ENCODE assay signal across 17 cellular contexts in genomic region chr7:138303230-138304070, GRCh38.
"Had no signal": no experiment of that assay in that cellular context is flagged by ENCODE, and none has a peak within 500 bp of the region (broad histone marks: within the 10 kb centered on the region; RNA-seq: fewer than 3 reads in every experiment).

No MANE protein-coding gene starts in this region.

- H3K36me3 Mint-ChIP-seq: activated CD8-positive, alpha-beta memory T cell treated with anti-CD3 and anti-CD28 coated beads, Interleukin-2, amount 10 ng/mL, durations not matched to agents 7 days and 5 days; activated naive CD4-positive, alpha-beta T cell treated with anti-CD3 and anti-CD28 coated beads, Interleukin-2, amount 50 U/mL, for 72 hours; naive thymus-derived CD8-positive, alpha-beta T cell had no signal

- H3K27ac ChIP-seq: brain microvascular endothelial cell had no signal

- H3K27me3 ChIP-seq: brain microvascular endothelial cell had no signal

- H3K4me1 Mint-ChIP-seq: activated CD8-positive, alpha-beta memory T cell treated with anti-CD3 and anti-CD28 coated beads, Interleukin-2, amount 10 ng/mL, durations not matched to agents 7 days and 5 days; naive thymus-derived CD8-positive, alpha-beta T cell; T-helper 17 cell had no signal

- DNase-seq: activated CD4-positive, alpha-beta T cell treated with anti-CD3 and anti-CD28 coated beads, Interleukin-2, amount 50 U/mL, for 48 hours; activated CD4-positive, CD25-positive, alpha-beta regulatory T cell treated with anti-CD3 and anti-CD28 coated beads, Interleukin-2, amount 50 U/mL, for 72 hours; activated CD8-positive, alpha-beta memory T cell treated with anti-CD3 and anti-CD28 coated beads, Interleukin-2, amount 10 ng/mL, durations not matched to agents 7 days and 5 days; activated effector memory CD4-positive, alpha-beta T cell treated with Interleukin-2 at 50 U/mL for 16 hours; activated T-cell treated with anti-CD3 and anti-CD28 coated beads, Interleukin-2, amount 50 U/mL, for 24 hours; amygdala; brain microvascular endothelial cell; cerebellar nuclear complex; hippocampal formation; naive thymus-derived CD8-positive, alpha-beta T cell; occipital lobe; stimulated activated CD8-positive, alpha-beta memory T cell treated with anti-CD3 and anti-CD28 coated beads, Interleukin-4, amount 100 ng/mL, for 48 hours; stimulated activated naive CD8-positive, alpha-beta T cell treated with anti-CD3 and anti-CD28 coated beads, Interleukin-15, Interleukin-2, amounts not matched to agents 100 U/mL and 50 U/mL, for 24 hours; T-helper 17 cell had no signal

- H3K4me3 ChIP-seq: lung had no signal

- H3K36me3 ChIP-seq: brain microvascular endothelial cell had no signal

- H3K27ac Mint-ChIP-seq: activated CD8-positive, alpha-beta memory T cell treated with anti-CD3 and anti-CD28 coated beads, Interleukin-2, amount 10 ng/mL, durations not matched to agents 7 days and 5 days; activated naive CD4-positive, alpha-beta T cell treated with anti-CD3 and anti-CD28 coated beads, Interleukin-2, amount 50 U/mL, for 72 hours; activated T-cell treated with anti-CD3 and anti-CD28 coated beads, Interleukin-2, amount 50 U/mL, for 24 hours; naive thymus-derived CD8-positive, alpha-beta T cell; T-helper 17 cell had no signal

- H3K27me3 Mint-ChIP-seq: activated CD8-positive, alpha-beta memory T cell treated with anti-CD3 and anti-CD28 coated beads, Interleukin-2, amount 10 ng/mL, durations not matched to agents 7 days and 5 days; activated T-cell treated with anti-CD3 and anti-CD28 coated beads, Interleukin-2, amount 50 U/mL, for 24 hours; naive thymus-derived CD8-positive, alpha-beta T cell had no signal

- ATAC-seq: activated CD8-positive, alpha-beta memory T cell treated with anti-CD3 and anti-CD28 coated beads, Interleukin-2, amount 10 ng/mL, durations not matched to agents 7 days and 5 days; activated naive CD4-positive, alpha-beta T cell treated with anti-CD3 and anti-CD28 coated beads, Interleukin-2, amount 50 U/mL, for 72 hours; naive thymus-derived CD8-positive, alpha-beta T cell; sciatic nerve; stimulated activated naive CD8-positive, alpha-beta T cell treated with anti-CD3 and anti-CD28 coated beads, Interleukin-15, Interleukin-2, amounts not matched to agents 100 U/mL and 50 U/mL, for 24 hours; T-helper 17 cell had no signal

- H3K9me3 Mint-ChIP-seq: activated naive CD4-positive, alpha-beta T cell treated with anti-CD3 and anti-CD28 coated beads, Interleukin-2, amount 50 U/mL, for 72 hours; activated T-cell treated with anti-CD3 and anti-CD28 coated beads, Interleukin-2, amount 50 U/mL, for 24 hours; naive thymus-derived CD8-positive, alpha-beta T cell had no signal

- H3K4me3 Mint-ChIP-seq: activated CD8-positive, alpha-beta memory T cell treated with anti-CD3 and anti-CD28 coated beads, Interleukin-2, amount 10 ng/mL, durations not matched to agents 7 days and 5 days; activated T-cell treated with anti-CD3 and anti-CD28 coated beads, Interleukin-2, amount 50 U/mL, for 24 hours; naive thymus-derived CD8-positive, alpha-beta T cell; T-helper 17 cell had no signal
